8 cellular contexts compared by ENCODE assay signal in the genomic region with DNA sequence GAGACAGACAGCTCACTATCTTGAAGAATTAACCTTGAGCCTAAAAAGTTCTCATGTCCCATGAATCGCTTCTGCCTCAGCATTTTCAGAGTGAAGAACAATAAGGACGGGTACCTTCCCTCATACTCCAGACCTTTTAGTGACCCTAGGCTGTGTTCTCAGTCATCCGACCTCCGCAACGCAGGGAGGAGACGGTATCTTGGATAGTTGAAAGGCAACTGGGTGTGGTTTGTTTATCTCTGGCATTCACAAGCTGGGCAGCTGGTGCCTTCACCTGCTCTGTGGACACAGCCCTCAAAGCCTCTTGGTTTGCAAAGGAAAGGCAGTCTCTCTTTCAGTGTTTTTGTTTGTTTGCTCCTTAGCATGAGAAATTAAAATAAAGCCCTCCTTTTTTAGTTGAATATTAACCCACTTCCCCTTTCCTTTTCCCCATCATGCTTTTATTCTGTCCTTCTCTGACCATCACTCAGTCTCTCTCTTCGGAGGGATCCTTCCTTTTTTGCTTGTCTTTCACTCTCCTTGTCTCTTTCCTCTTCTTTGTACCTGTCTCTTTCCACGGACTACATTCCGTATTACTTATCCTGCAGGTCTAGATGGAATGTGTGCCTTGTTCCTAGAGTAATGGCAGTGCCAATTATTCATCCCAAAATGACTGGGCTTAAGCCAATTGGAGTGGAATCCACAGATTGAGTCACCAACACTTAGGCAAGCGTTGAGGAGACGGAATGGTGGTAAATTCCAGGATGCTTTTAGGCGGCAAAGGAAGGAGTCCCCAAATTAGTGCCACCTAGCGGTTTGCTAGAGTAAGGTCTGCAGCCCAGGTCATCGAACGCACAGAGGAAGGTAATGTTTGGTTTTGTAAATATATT. TPM values are rescaled to one million over a fixed set of nuclear protein-coding genes. Genes with fewer than 3 reads are reported as not detected.
DNase-seq lines count a peak whose midpoint lies in the region; ATAC-seq and TF ChIP-seq lines count a peak whose summit lies in the region.

No MANE protein-coding gene starts in this region.

- DNase-seq in A673 (ENCODE audit: low spot score) (peak; percentile 71), RKO (ENCODE audit: low spot score) (peak; percentile 80), stromal cell of bone marrow (ENCODE audit: low read depth) (peak; percentile 23), activated T-cell treated with anti-CD3 and anti-CD28 coated beads for 4 hours (no peak)
- DNase-seq in activated naive CD4-positive, alpha-beta T cell treated with Interleukin-2 at 50 U/mL for 16 hours = no peak

- no TSS peak for BruUV-seq in A673 (replicated peaks; lab: Mats Ljungman, UMichigan)

- H3K36me3 ChIP-seq in A673 (ENCODE audit: insufficient read depth, low read length, poor library complexity, severe bottlenecking) = no peaks in the 10 kb centered on the region
- H3K36me3 ChIP-seq in HEK293 (ENCODE audit: control insufficient read depth in 2 of 2, insufficient read depth in 1 of 2, low read length in 2 of 2) = no peaks in the 10 kb centered on the region
- no peaks in the 10 kb centered on the region for H3K36me3 ChIP-seq in gastroesophageal sphincter

- H3K27ac ChIP-seq in A673 (ENCODE audit: low read depth, low read length, poor library complexity, severe bottlenecking) = no peak overlapping the region
- H3K27ac ChIP-seq in HEK293 (ENCODE audit: extremely low read depth, low read depth, low read length) = no peak overlapping the region
- H3K27ac ChIP-seq in gastroesophageal sphincter = no peak overlapping the region

- no peaks in the 10 kb centered on the region for H3K4me1 ChIP-seq in A673 (ENCODE audit: insufficient read depth, low read length, poor library complexity, severe bottlenecking)
- no peaks in the 10 kb centered on the region for H3K4me1 ChIP-seq in HEK293 (ENCODE audit: control insufficient read depth, insufficient read depth, low read length)
- no peaks in the 10 kb centered on the region for H3K4me1 ChIP-seq in gastroesophageal sphincter

- CTCF ChIA-PET in A673 (lab: Charles Lee) = interaction anchor here (0.7 to 1.4 kb wide), 2 partner anchors 11 to 687 kb away, joined by 3 read pairs; no protein-coding TSS in a partner anchor
- CTCF ChIA-PET in HEK293 (lab: Yijun Ruan, JAX) = interaction anchor here (0.6 to 1.4 kb wide), 6 partner anchors 10 to 670 kb away, joined by 3 to 6 read pairs (median 4); no protein-coding TSS in a partner anchor

- H3K9me3 ChIP-seq in A673 (ENCODE audit: low read depth, low read length, poor library complexity, severe bottlenecking) (no peaks in the 10 kb centered on the region), HEK293 (ENCODE audit: control insufficient read depth, insufficient read depth, low read depth, low read length) (no peaks in the 10 kb centered on the region), gastroesophageal sphincter (no peaks in the 10 kb centered on the region)

- POLR2A ChIA-PET in A673 (lab: Charles Lee; ENCODE audit: low non-redundant PET) (no interaction called here), HEK293 (lab: Yijun Ruan, JAX) (no interaction called here)

- peak; percentile 50 for ATAC-seq in gastroesophageal sphincter
- ATAC-seq in GM21786 (IDR thresholded peaks at IDR 0.05; ENCODE audit: unreplicated experiment) = no peak

- WGBS in gastroesophageal sphincter (ENCODE audit: low coverage in 1 of 2), 2 donors = 62 to 81% methylated on average over 11 to 12 of the region's 15 CpGs

- TF ChIP-seq CTCF in A673 (conservative IDR thresholded peaks at IDR 0.05; ENCODE audit: low read depth, low read length) = peak; percentile 79
- 0 out of 2 replicates have a peak, but pooled peaks have one; percentile 14 for TF ChIP-seq CTCF in HEK293 (tag by site-specific recombination; IDR thresholded peaks at IDR 0.05)
- TF ChIP-seq CTCF in gastroesophageal sphincter (IDR thresholded peaks at IDR 0.05) = peak in 2 of 4 experiments; percentile 28 to 49

- H3K4me3 ChIP-seq in A673 (ENCODE audit: low read depth, low read length, poor library complexity, severe bottlenecking) = no peak overlapping the region
- no peak overlapping the region for H3K4me3 ChIP-seq in HEK293 (ENCODE audit: low read depth, low read length)
- no peak overlapping the region for H3K4me3 ChIP-seq in gastroesophageal sphincter

- H3K27me3 ChIP-seq in A673 (replicated peaks; ENCODE audit: insufficient read depth, low read depth, low read length, poor library complexity) (no peaks in the 10 kb centered on the region), gastroesophageal sphincter (no peaks in the 10 kb centered on the region)

- TF ChIP-seq POLR2A in gastroesophageal sphincter (IDR thresholded peaks at IDR 0.05) = no peak

- intact Hi-C loops in A673 (cut with micrococcal nuclease; ENCODE audit: unreplicated experiment) = loop anchor here (2.0 kb wide), 1 partner anchor 687 kb away; no protein-coding TSS in a partner anchor

- no peak for TF ChIP-seq EP300 in gastroesophageal sphincter (IDR thresholded peaks at IDR 0.05)

TF ChIP-seq in HEK293, 187 proteins besides CTCF, POLR2A, EP300 and RAD21:
- peak; percentile 19; the same call in 1 of the 2 replicates for TF ChIP-seq ZNF133 (tag by site-specific recombination; IDR thresholded peaks at IDR 0.05)
- peak; percentile 63; the same call in 1 of the 2 replicates for TF ChIP-seq ZNF600 (tag by site-specific recombination; IDR thresholded peaks at IDR 0.05)
- no peak for TF ChIP-seq ZNF174 (tag by site-specific recombination; IDR thresholded peaks at IDR 0.05)

RNA-seq across cellular contexts. Expression of a gene that starts 45.8 kb away (rescaled TPM):
- 0.17 TPM in 1 of 2 replicates, not detected in the other for total RNA-seq in A673 (2021)
- under 1 TPM in 1 of 4 donors, not detected in 3; 0.35 TPM for total RNA-seq in gastroesophageal sphincter

Comparison
In these comparisons a context has a peak if more than half of its experiments do, and no peak if none do; other contexts are left out.
1. DNase-seq: peak in A673 (single experiment), RKO (single experiment) and stromal cell of bone marrow (single experiment); none in activated T-cell treated with anti-CD3 and anti-CD28 coated beads for 4 hours (single experiment) and activated naive CD4-positive, alpha-beta T cell treated with Interleukin-2 at 50 U/mL for 16 hours (single experiment).